Comparison of ENCODE assay signal across 29 cellular contexts in the genomic region with DNA sequence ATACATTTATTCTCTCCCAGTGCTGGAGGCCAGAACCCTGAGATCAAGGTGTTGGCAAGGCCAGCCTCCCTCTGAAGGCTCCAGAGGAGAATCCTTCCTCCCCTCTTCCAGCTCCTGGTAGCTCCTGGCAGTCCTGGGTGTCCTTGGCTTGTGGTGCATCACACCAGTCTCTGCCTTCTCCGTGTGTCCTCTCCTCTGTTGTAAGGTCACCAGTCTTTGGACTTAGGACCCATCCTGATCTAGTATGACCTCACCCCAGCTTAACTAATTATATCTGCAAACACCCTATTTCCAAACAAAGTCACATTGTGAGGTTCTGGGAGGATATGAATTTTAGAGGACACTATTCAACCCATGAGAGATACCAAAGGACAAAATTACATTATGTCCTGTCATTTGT.
"Had no signal": no experiment of that assay in that cellular context is flagged by ENCODE, and none has a peak within 500 bp of the region (broad histone marks: within the 10 kb centered on the region; RNA-seq: fewer than 3 reads in every experiment).

No MANE protein-coding gene starts in this region.

- H3K36me3 ChIP-seq: ascending aorta, breast epithelium, cardiac muscle cell, esophagus muscularis mucosa, gastrocnemius medialis, heart right ventricle had no signal

- H3K4me3 Mint-ChIP-seq: activated CD8-positive, alpha-beta T cell treated with anti-CD3 and anti-CD28 coated beads for 36 hours; activated naive CD8-positive, alpha-beta T cell treated with anti-CD3 and anti-CD28 coated beads, Interleukin-2, amount 10 ng/mL, durations not matched to agents 7 days and 5 days; activated T-cell treated with anti-CD3 and anti-CD28 coated beads, Interleukin-2, amount 50 U/mL, for 4 hours; activated T-helper 17 cell treated with anti-CD3 and anti-CD28 coated beads, Interleukin-2, amount 50 U/mL, for 72 hours; brain; dendritic cell treated with granulocyte-macrophage colony-stimulating factor and Interleukin-4, amounts not matched to agents 40 ng/mL and 50 ng/mL, for 4 days had no signal

- H3K27me3 ChIP-seq: ascending aorta, breast epithelium, cardiac muscle cell, dorsolateral prefrontal cortex, esophagus muscularis mucosa, foreskin keratinocyte, gastrocnemius medialis, heart right ventricle had no signal

- H3K4me1 ChIP-seq: foreskin keratinocyte had no signal

- H3K27ac Mint-ChIP-seq: activated CD8-positive, alpha-beta T cell treated with anti-CD3 and anti-CD28 coated beads for 36 hours; activated naive CD4-positive, alpha-beta T cell treated with anti-CD3 and anti-CD28 coated beads, Interleukin-2, amount 50 U/mL, for 72 hours; activated naive CD8-positive, alpha-beta T cell treated with anti-CD3 and anti-CD28 coated beads, Interleukin-2, amount 10 ng/mL, durations not matched to agents 7 days and 5 days; activated T-helper 17 cell treated with anti-CD3 and anti-CD28 coated beads, Interleukin-2, amount 50 U/mL, for 72 hours; brain; dendritic cell treated with granulocyte-macrophage colony-stimulating factor and Interleukin-4, amounts not matched to agents 40 ng/mL and 50 ng/mL, for 4 days had no signal

- H3K9me3 Mint-ChIP-seq: activated CD8-positive, alpha-beta T cell treated with anti-CD3 and anti-CD28 coated beads for 36 hours; activated naive CD4-positive, alpha-beta T cell treated with anti-CD3 and anti-CD28 coated beads, Interleukin-2, amount 50 U/mL, for 72 hours; activated naive CD8-positive, alpha-beta T cell treated with anti-CD3 and anti-CD28 coated beads, Interleukin-2, amount 10 ng/mL, durations not matched to agents 7 days and 5 days; activated T-cell treated with anti-CD3 and anti-CD28 coated beads, Interleukin-2, amount 50 U/mL, for 4 hours; activated T-helper 17 cell treated with anti-CD3 and anti-CD28 coated beads, Interleukin-2, amount 50 U/mL, for 72 hours; dendritic cell treated with granulocyte-macrophage colony-stimulating factor and Interleukin-4, amounts not matched to agents 40 ng/mL and 50 ng/mL, for 4 days had no signal

- H3K9me3 ChIP-seq: ascending aorta, breast epithelium, esophagus muscularis mucosa, gastrocnemius medialis had no signal

- DNase-seq: activated CD4-positive, alpha-beta T cell treated with anti-CD3 and anti-CD28 coated beads for 1 hour; activated CD4-positive, alpha-beta T cell treated with anti-CD3 and anti-CD28 coated beads for 4 hours; activated CD4-positive, alpha-beta T cell treated with anti-CD3 and anti-CD28 coated beads, Interleukin-2, amount 50 U/mL, for 1 hour; activated CD4-positive, alpha-beta T cell treated with anti-CD3 and anti-CD28 coated beads, Interleukin-2, amount 50 U/mL, for 48 hours; activated CD4-positive, CD25-positive, alpha-beta regulatory T cell; activated CD8-positive, alpha-beta memory T cell treated with anti-CD3 and anti-CD28 coated beads for 24 hours; activated CD8-positive, alpha-beta T cell treated with anti-CD3 and anti-CD28 coated beads for 36 hours; activated effector memory CD4-positive, alpha-beta T cell treated with Interleukin-2 at 50 U/mL for 16 hours; activated gamma-delta T cell treated with Interleukin-2 at 50 U/mL for 16 hours; activated naive CD4-positive, alpha-beta T cell treated with Interleukin-2 at 50 U/mL for 16 hours; activated naive CD8-positive, alpha-beta T cell treated with anti-CD3 and anti-CD28 coated beads, Interleukin-2, amount 10 ng/mL, durations not matched to agents 7 days and 5 days; activated T-cell treated with anti-CD3 and anti-CD28 coated beads, Interleukin-2, amount 50 U/mL, for 4 hours; central memory CD4-positive, alpha-beta T cell; dorsolateral prefrontal cortex; effector memory CD4-positive, alpha-beta T cell; erythroblast; foreskin keratinocyte; gastrocnemius medialis; heart right ventricle; T-helper 2 cell had no signal

- ATAC-seq: activated CD8-positive, alpha-beta T cell treated with anti-CD3 and anti-CD28 coated beads for 36 hours; activated naive CD4-positive, alpha-beta T cell treated with anti-CD3 and anti-CD28 coated beads, Interleukin-2, amount 50 U/mL, for 72 hours; activated T-cell treated with anti-CD3 and anti-CD28 coated beads, Interleukin-2, amount 50 U/mL, for 4 hours; activated T-helper 17 cell treated with anti-CD3 and anti-CD28 coated beads, Interleukin-2, amount 50 U/mL, for 72 hours; foreskin keratinocyte; gastrocnemius medialis; heart right ventricle had no signal

- H3K4me3 ChIP-seq: ascending aorta, breast epithelium, cardiac muscle cell, coronary artery, dorsolateral prefrontal cortex, esophagus muscularis mucosa, gastrocnemius medialis, heart right ventricle had no signal

- H3K27ac ChIP-seq: ascending aorta, breast epithelium, cardiac muscle cell, coronary artery, dorsolateral prefrontal cortex, esophagus muscularis mucosa, foreskin keratinocyte, gastrocnemius medialis, heart right ventricle had no signal

- H3K27me3 Mint-ChIP-seq: activated CD8-positive, alpha-beta T cell treated with anti-CD3 and anti-CD28 coated beads for 36 hours; activated naive CD8-positive, alpha-beta T cell treated with anti-CD3 and anti-CD28 coated beads, Interleukin-2, amount 10 ng/mL, durations not matched to agents 7 days and 5 days; activated T-helper 17 cell treated with anti-CD3 and anti-CD28 coated beads, Interleukin-2, amount 50 U/mL, for 72 hours; dendritic cell treated with granulocyte-macrophage colony-stimulating factor and Interleukin-4, amounts not matched to agents 40 ng/mL and 50 ng/mL, for 4 days had no signal
